In the genomic region with DNA sequence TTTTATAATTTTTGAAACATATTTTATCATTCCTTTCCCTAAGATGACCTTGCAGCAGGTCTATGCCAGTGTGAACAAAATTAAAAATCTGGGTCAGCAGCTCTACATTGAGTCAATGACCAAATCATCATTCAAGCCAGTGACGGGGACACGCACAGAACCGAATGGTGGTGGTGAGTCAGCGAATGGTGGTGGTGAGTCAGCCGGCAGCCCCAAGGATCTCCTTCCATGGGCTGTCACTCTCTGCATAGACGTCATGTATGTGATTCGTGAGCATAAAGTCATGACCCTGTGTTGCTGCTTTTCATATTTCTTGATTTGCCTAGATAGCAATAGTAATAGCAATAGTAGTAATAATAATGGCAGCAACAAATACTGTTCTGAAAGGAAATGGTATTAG, we compare ENCODE assay signal across 10 cellular contexts. TPM values are rescaled to one million over a fixed set of nuclear protein-coding genes. Genes with fewer than 3 reads are reported as not detected.
DNase-seq lines count a peak whose midpoint lies in the region; ATAC-seq and TF ChIP-seq lines count a peak whose summit lies in the region.
"Had no signal": no experiment of that assay in that cellular context is flagged by ENCODE, and none has a peak within 500 bp of the region (broad histone marks: within the 10 kb centered on the region; RNA-seq: fewer than 3 reads in every experiment).

No MANE protein-coding gene starts in this region.

- H3K36me3 ChIP-seq in SJSA1 = peaks cover 69% of the 10 kb centered on the region
- H3K36me3 ChIP-seq in MM.1S (replicated peaks; ENCODE audit: insufficient read depth, low read length) = no peaks in the 10 kb centered on the region

- TF ChIP-seq CTCF in WTC11 (IDR thresholded peaks at IDR 0.05) (no peak), MM.1S (IDR thresholded peaks at IDR 0.05; ENCODE audit: low read length) (no peak)

- no peaks in the 10 kb centered on the region for H3F3A ChIP-seq in MM.1S (ENCODE audit: insufficient read depth, low read length)

- no peak overlapping the region for H3K27ac ChIP-seq in SJSA1
- H3K27ac ChIP-seq in MM.1S (ENCODE audit: low read length) = no peak overlapping the region

- H3K27ac Mint-ChIP-seq in WTC11 = no peak overlapping the region

- no peak overlapping the region for H3K4me3 Mint-ChIP-seq in WTC11

- no peaks in the 10 kb centered on the region for H3K9me3 ChIP-seq in SJSA1 (replicated peaks)
- H3K9me3 ChIP-seq in MM.1S (replicated peaks; ENCODE audit: insufficient read depth, low read length) = no peaks in the 10 kb centered on the region

- H3K4me3 ChIP-seq in SJSA1 (no peak overlapping the region), MM.1S (ENCODE audit: low read length) (no peak overlapping the region)

- H3K27me3 ChIP-seq in SJSA1 (replicated peaks) (no peaks in the 10 kb centered on the region), MM.1S (replicated peaks; ENCODE audit: insufficient read depth, low read length) (0 out of 2 replicates have a peak, but pooled peaks cover 3% of the 10 kb centered on the region)

- CTCF ChIA-PET in WTC11 (lab: Charles Lee) = no interaction called here

- no peaks in the 10 kb centered on the region for H3K9me2 ChIP-seq in MM.1S (replicated peaks; ENCODE audit: insufficient read depth, low read length)

- DNase-seq in activated naive CD4-positive, alpha-beta T cell treated with Interleukin-2 at 50 U/mL for 16 hours = peak; percentile 46
- DNase-seq in activated naive CD4-positive, alpha-beta T cell (lab: John Stamatoyannopoulos, UW) = no peak
- DNase-seq in SJSA1 (ENCODE audit: low read depth in 1 of 2, low spot score in 2 of 2) (peak; percentile 33 to 81), fibroblast of the conjunctiva (ENCODE audit: low read depth) (peak; percentile 22), WTC11 (ENCODE audit: low spot score) (no peak), MM.1S (no peak), NCI-H2171 (lab: John Stamatoyannopoulos, UW) (no peak)
- peak; percentile 62 for DNase-seq in stimulated activated CD8-positive, alpha-beta memory T cell treated with anti-CD3 and anti-CD28 coated beads, Interleukin-4, amount 100 ng/mL, for 48 hours
- DNase-seq: Calu3, NCI-H446 treated with DMSO at 0.1 percent for 48 hours had no signal

- H3K79me2 ChIP-seq in MM.1S (ENCODE audit: low read length) = no peaks in the 10 kb centered on the region

- H3K27me3 Mint-ChIP-seq in WTC11 (ENCODE audit: low read depth) = peaks cover 6% of the 10 kb centered on the region; the same call in 1 of the 2 replicates

- H2AFZ ChIP-seq in MM.1S (ENCODE audit: low read length) = no peak overlapping the region

- H3K9me3 Mint-ChIP-seq in WTC11 = peaks cover 25% of the 10 kb centered on the region

- H3K36me3 Mint-ChIP-seq in WTC11 = peaks cover 36% of the 10 kb centered on the region

- no peaks in the 10 kb centered on the region for H3K4me1 Mint-ChIP-seq in WTC11

- no peak overlapping the region for H3K4me2 ChIP-seq in MM.1S (ENCODE audit: low read depth, low read length)

- H3K4me1 ChIP-seq in SJSA1 (replicated peaks) (peaks cover 7% of the 10 kb centered on the region), MM.1S (ENCODE audit: low read length) (no peaks in the 10 kb centered on the region)

- no peak for ATAC-seq in WTC11

- POLR2A ChIA-PET in WTC11 (lab: Charles Lee) = no interaction called here

- no peak overlapping the region for H3K9ac ChIP-seq in MM.1S (ENCODE audit: low read length)

- H4K20me1 ChIP-seq in MM.1S (ENCODE audit: insufficient read depth, low read length) = no peaks in the 10 kb centered on the region

TF ChIP-seq in WTC11, 78 proteins besides CTCF, POLR2A, EP300 and RAD21:
- TF ChIP-seq ZNF416 (CRISPR knock-in tag; IDR thresholded peaks at IDR 0.05) = no peak
- TF ChIP-seq, protein P1, sequence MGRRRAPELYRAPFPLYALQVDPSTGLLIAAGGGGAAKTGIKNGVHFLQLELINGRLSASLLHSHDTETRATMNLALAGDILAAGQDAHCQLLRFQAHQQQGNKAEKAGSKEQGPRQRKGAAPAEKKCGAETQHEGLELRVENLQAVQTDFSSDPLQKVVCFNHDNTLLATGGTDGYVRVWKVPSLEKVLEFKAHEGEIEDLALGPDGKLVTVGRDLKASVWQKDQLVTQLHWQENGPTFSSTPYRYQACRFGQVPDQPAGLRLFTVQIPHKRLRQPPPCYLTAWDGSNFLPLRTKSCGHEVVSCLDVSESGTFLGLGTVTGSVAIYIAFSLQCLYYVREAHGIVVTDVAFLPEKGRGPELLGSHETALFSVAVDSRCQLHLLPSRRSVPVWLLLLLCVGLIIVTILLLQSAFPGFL (CRISPR knock-in tag; IDR thresholded peaks at IDR 0.05; ENCODE audit: borderline replicate concordance) = no peak
- TF ChIP-seq, protein P2, sequence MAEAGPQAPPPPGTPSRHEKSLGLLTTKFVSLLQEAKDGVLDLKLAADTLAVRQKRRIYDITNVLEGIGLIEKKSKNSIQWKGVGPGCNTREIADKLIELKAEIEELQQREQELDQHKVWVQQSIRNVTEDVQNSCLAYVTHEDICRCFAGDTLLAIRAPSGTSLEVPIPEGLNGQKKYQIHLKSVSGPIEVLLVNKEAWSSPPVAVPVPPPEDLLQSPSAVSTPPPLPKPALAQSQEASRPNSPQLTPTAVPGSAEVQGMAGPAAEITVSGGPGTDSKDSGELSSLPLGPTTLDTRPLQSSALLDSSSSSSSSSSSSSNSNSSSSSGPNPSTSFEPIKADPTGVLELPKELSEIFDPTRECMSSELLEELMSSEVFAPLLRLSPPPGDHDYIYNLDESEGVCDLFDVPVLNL (CRISPR knock-in tag; IDR thresholded peaks at IDR 0.05; ENCODE audit: borderline replicate concordance, low read depth) = no peak
- TF ChIP-seq TP53 (CRISPR knock-in tag; IDR thresholded peaks at IDR 0.05) = no peak
- TF ChIP-seq ZNF138 (CRISPR knock-in tag; conservative IDR thresholded peaks at IDR 0.05) = no peak

RNA-seq across cellular contexts. Expression of a gene that starts 26.3 kb away (rescaled TPM):
- 5.6 and 13.2 TPM in 2 replicates for total RNA-seq in SJSA1 (2014; rRNA removed; shearing (Covaris generic))
- total RNA-seq in WTC11 (2021) = 8.5 to 11.1 TPM (median 9.9 TPM) in 3 replicates

RNA-seq across cellular contexts. Expression of a gene that starts 39.3 kb away (rescaled TPM):
- total RNA-seq in SJSA1 (2014; rRNA removed; shearing (Covaris generic)) = 110 and 162 TPM in 2 replicates
- 34.7 to 50.2 TPM (median 40.2 TPM) in 3 replicates for total RNA-seq in WTC11 (2021)

RNA-seq across cellular contexts. Expression of a gene that starts 42.5 kb away (rescaled TPM):
- not detected in 2 replicates for total RNA-seq in SJSA1 (2014; rRNA removed; shearing (Covaris generic))
- total RNA-seq in WTC11 (2021) = not detected in 3 replicates
- total RNA-seq: Calu3 had no signal

Comparison
In these comparisons a context has a peak if more than half of its experiments do, and no peak if none do; other contexts are left out.
1. DNase-seq: peak in activated naive CD4-positive, alpha-beta T cell treated with Interleukin-2 at 50 U/mL for 16 hours (single experiment), SJSA1 (2 of 2), fibroblast of the conjunctiva (single experiment) and stimulated activated CD8-positive, alpha-beta memory T cell treated with anti-CD3 and anti-CD28 coated beads, Interleukin-4, amount 100 ng/mL, for 48 hours (single experiment); none in activated naive CD4-positive, alpha-beta T cell (0 of 4), WTC11 (single experiment), MM.1S (single experiment) and NCI-H2171 (single experiment).